9 cellular contexts compared by ENCODE assay signal in the genomic region with DNA sequence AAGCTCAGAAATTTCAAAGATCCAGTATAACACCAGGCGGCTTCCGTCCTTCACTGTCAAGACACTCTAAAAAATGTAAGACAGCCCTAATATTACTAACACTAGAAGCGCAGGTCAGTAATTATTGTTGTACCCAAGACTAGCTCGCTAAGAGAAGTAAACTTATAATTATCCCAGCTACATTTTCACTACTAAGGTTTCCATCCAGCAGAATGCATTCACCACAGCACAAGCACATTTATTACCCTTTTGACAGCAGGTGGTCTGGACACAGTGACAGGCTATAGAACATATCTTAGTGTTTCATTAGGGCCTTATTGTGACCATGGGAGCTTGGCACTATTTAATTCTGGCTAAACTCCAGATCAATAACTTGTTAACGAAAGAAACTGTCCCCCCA.
"Had no signal": no experiment of that assay in that cellular context is flagged by ENCODE, and none has a peak within 500 bp of the region (broad histone marks: within the 10 kb centered on the region; RNA-seq: fewer than 3 reads in every experiment).

No MANE protein-coding gene starts in this region.

- H3K4me3 ChIP-seq: GM23338 had no signal

- H3K9me3 Mint-ChIP-seq: GM23338, H9 had no signal

- H3K4me1 Mint-ChIP-seq: GM23338, H9, IgD-negative memory B cell had no signal

- DNase-seq: H9, HCEC 1CT, KBM-7 had no signal

- H3K4me3 Mint-ChIP-seq: GM23338, H9, IgD-negative memory B cell had no signal

- H3K27ac Mint-ChIP-seq: GM23338, H9, IgD-negative memory B cell had no signal

- H3K4me2 ChIP-seq: GM23338 had no signal

- H2AFZ ChIP-seq: GM23338 had no signal

- ATAC-seq: GM23338, HepG2 had no signal

- H3K27ac ChIP-seq: HL-60 had no signal

- FAIRE-seq: H1, H54, HepG2 had no signal

- H3K27me3 Mint-ChIP-seq: IgD-negative memory B cell had no signal
